ENCODE assay signal across 1 cellular context in genomic region chr17:17849863-17850373, GRCh38.
TF ChIP-seq lines count a peak whose summit lies in the region.

No MANE protein-coding gene starts in this region.

TF ChIP-seq in K562, 482 proteins besides CTCF, POLR2A, EP300 and RAD21 (continued from another document and continues in another):
- peak; percentile 39; the same call in 1 of the 2 replicates for TF ChIP-seq MTA2 (IDR thresholded peaks at IDR 0.05; ENCODE audit: low read depth)
- no peak for TF ChIP-seq RNF219 (CRISPR knock-in tag; IDR thresholded peaks at IDR 0.05)
- no peak for TF ChIP-seq FOXJ2 (tag; IDR thresholded peaks at IDR 0.05)
- no peak for TF ChIP-seq NFYB (IDR thresholded peaks at IDR 0.05; ENCODE audit: extremely low read depth, insufficient read length)
- no peak for TF ChIP-seq HEY1 (CRISPR knock-in tag; IDR thresholded peaks at IDR 0.05; ENCODE audit: borderline replicate concordance)
- peak; percentile 35; the same call in 1 of the 2 replicates for TF ChIP-seq SPI1 (IDR thresholded peaks at IDR 0.05; ENCODE audit: borderline replicate concordance, low read depth, low read length)
- TF ChIP-seq KAT2B (IDR thresholded peaks at IDR 0.05; ENCODE audit: low read depth, low read length), result no peak
- TF ChIP-seq GATAD2A (IDR thresholded peaks at IDR 0.05), result no peak
- TF ChIP-seq SIN3A (IDR thresholded peaks at IDR 0.05; ENCODE audit: borderline replicate concordance in 2 of 2, control insufficient read depth in 1 of 2, low read depth in 2 of 2, low read length in 2 of 2), result no peak
- TF ChIP-seq ARID2 (IDR thresholded peaks at IDR 0.05), result no peak
- TF ChIP-seq ERF (CRISPR knock-in tag; IDR thresholded peaks at IDR 0.05), result peak; percentile 70; the same call in 1 of the 2 replicates
- peak; percentile 52 for TF ChIP-seq TAF1 (IDR thresholded peaks at IDR 0.05; ENCODE audit: control insufficient read depth, extremely low read depth, insufficient read depth, low read length, severe bottlenecking)
- TF ChIP-seq ZNF184 (CRISPR knock-in tag; IDR thresholded peaks at IDR 0.05), result no peak
- TF ChIP-seq ETS2 (tag; IDR thresholded peaks at IDR 0.05; ENCODE audit: borderline replicate concordance, poor library complexity, severe bottlenecking), result no peak
- TF ChIP-seq SIRT6 (IDR thresholded peaks at IDR 0.05; ENCODE audit: low read depth, low read length), result no peak
- TF ChIP-seq MGA (IDR thresholded peaks at IDR 0.05), result no peak; the same call in 1 of the 2 replicates
- peak; percentile 30; the same call in 1 of the 2 replicates for TF ChIP-seq TCF3 (CRISPR knock-in tag; IDR thresholded peaks at IDR 0.05)
- TF ChIP-seq PURB (CRISPR knock-in tag; IDR thresholded peaks at IDR 0.05; ENCODE audit: low read depth), result no peak
- no peak for TF ChIP-seq YBX1 (IDR thresholded peaks at IDR 0.05)
- peak; percentile 99 for TF ChIP-seq ZNF592 (IDR thresholded peaks at IDR 0.05)
- TF ChIP-seq ZNF586 (CRISPR knock-in tag; conservative IDR thresholded peaks at IDR 0.05), result no peak
- TF ChIP-seq ZNF830 (CRISPR knock-in tag; IDR thresholded peaks at IDR 0.05), result no peak
- no peak for TF ChIP-seq ZNF780A (CRISPR knock-in tag; IDR thresholded peaks at IDR 0.05)
- TF ChIP-seq ZNF280B (CRISPR knock-in tag; IDR thresholded peaks at IDR 0.05), result no peak
- no peak for TF ChIP-seq ILK (tag; IDR thresholded peaks at IDR 0.05; ENCODE audit: borderline replicate concordance, low read depth)
- TF ChIP-seq ATF4 (CRISPR knock-in tag; IDR thresholded peaks at IDR 0.05), result peak; percentile 82
- no peak for TF ChIP-seq CBX5 (IDR thresholded peaks at IDR 0.05; ENCODE audit: borderline replicate concordance, low read depth)
- no peak for TF ChIP-seq SREBF2 (CRISPR knock-in tag; IDR thresholded peaks at IDR 0.05)
- no peak for TF ChIP-seq RBM22 (IDR thresholded peaks at IDR 0.05; ENCODE audit: low read depth, low read length, poor library complexity, severe bottlenecking)
- TF ChIP-seq TCF7L2 (IDR thresholded peaks at IDR 0.05; ENCODE audit: low read depth, low read length), result no peak
- no peak; a peak in 2 of 4 replicates for TF ChIP-seq KDM1A (IDR thresholded peaks at IDR 0.05)
- no peak for TF ChIP-seq ADNP (tag; IDR thresholded peaks at IDR 0.05)
- no peak for TF ChIP-seq ZC3H8 (IDR thresholded peaks at IDR 0.05)
- peak; percentile 84 for TF ChIP-seq CTBP1 (IDR thresholded peaks at IDR 0.05; ENCODE audit: borderline replicate concordance)
- no peak for TF ChIP-seq FOXA3 (CRISPR knock-in tag; conservative IDR thresholded peaks at IDR 0.05 in 1 of 2, IDR thresholded peaks at IDR 0.05 in 1 of 2)
- no peak for TF ChIP-seq POU5F1 (IDR thresholded peaks at IDR 0.05; ENCODE audit: borderline replicate concordance, low read depth, low read length, partially characterized antibody)
- TF ChIP-seq HDAC6 (IDR thresholded peaks at IDR 0.05; ENCODE audit: low read depth, low read length), result no peak
- no peak for TF ChIP-seq CHAMP1 (IDR thresholded peaks at IDR 0.05)
- no peak for TF ChIP-seq ILF3 (IDR thresholded peaks at IDR 0.05; ENCODE audit: borderline replicate concordance)
- TF ChIP-seq RBFOX2 (IDR thresholded peaks at IDR 0.05; ENCODE audit: low read depth, low read length), result peak; percentile 29; the same call in 1 of the 2 replicates
